In genomic region chr14:100547633-100548294, GRCh38 we compare ENCODE assay signal across 8 cellular contexts. TPM values are rescaled to one million over a fixed set of nuclear protein-coding genes. Genes with fewer than 3 reads are reported as not detected.
DNase-seq lines count a peak whose midpoint lies in the region; ATAC-seq and TF ChIP-seq lines count a peak whose summit lies in the region.

No MANE protein-coding gene starts in this region.

- H3K27ac Mint-ChIP-seq in HFFc6 = no peak overlapping the region
- H3K27ac Mint-ChIP-seq in central memory CD8-positive, alpha-beta T cell (ENCODE audit: low read depth) = peak overlapping the region; percentile 41

- no peaks in the 10 kb centered on the region for H3K4me1 Mint-ChIP-seq in HFFc6 (ENCODE audit: low read depth)
- H3K4me1 Mint-ChIP-seq in central memory CD8-positive, alpha-beta T cell = peaks cover 35% of the 10 kb centered on the region

- TF ChIP-seq CTCF in 22Rv1 (IDR thresholded peaks at IDR 0.05) (no peak), HFFc6 (IDR thresholded peaks at IDR 0.05) (no peak), omental fat pad (IDR thresholded peaks at IDR 0.05) (no peak), GM10266 (IDR thresholded peaks at IDR 0.05; ENCODE audit: control insufficient read depth, insufficient read depth, low read depth, missing control alignments) (no peak)

- peak overlapping the region; percentile 90 for H3K27ac ChIP-seq in 22Rv1

- H3K9me3 Mint-ChIP-seq in HFFc6 = no peaks in the 10 kb centered on the region
- H3K9me3 Mint-ChIP-seq in central memory CD8-positive, alpha-beta T cell = no peaks in the 10 kb centered on the region

- H3K4me3 Mint-ChIP-seq in HFFc6 = no peak overlapping the region
- H3K4me3 Mint-ChIP-seq in central memory CD8-positive, alpha-beta T cell = peak overlapping the region; percentile 78

- peak; percentile 30 for DNase-seq in HFFc6
- peak; percentile 98 for DNase-seq in SIG-M5 treated with dmso at 0.1 percent for 504 hours (lab: John Stamatoyannopoulos, UW; ENCODE audit: unreplicated experiment)
- DNase-seq in central memory CD8-positive, alpha-beta T cell (ENCODE audit: low spot score in 2 of 2) = peak; percentile 25 to 41
- DNase-seq in omental fat pad (ENCODE audit: low spot score) = peak; percentile 29
- DNase-seq in GM10266 (ENCODE audit: extremely low spot score) = no peak
- DNase-seq in GM19240 (ENCODE audit: insufficient read length, low spot score) = no peak
- DNase-seq in cerebellum (ENCODE audit: low spot score) = no peak

- ATAC-seq in central memory CD8-positive, alpha-beta T cell (replicated peaks; ENCODE audit: extremely low read depth, poor library complexity, severe bottlenecking) = peak; percentile 54
- ATAC-seq in omental fat pad (ENCODE audit: low FRiP score) = no peak

- no peaks in the 10 kb centered on the region for H3K36me3 Mint-ChIP-seq in HFFc6 (ENCODE audit: low read depth)
- peaks cover 13% of the 10 kb centered on the region for H3K36me3 Mint-ChIP-seq in central memory CD8-positive, alpha-beta T cell (ENCODE audit: insufficient read depth)

- H3K27me3 Mint-ChIP-seq in HFFc6 (ENCODE audit: insufficient read depth) = peaks cover 14% of the 10 kb centered on the region
- H3K27me3 Mint-ChIP-seq in central memory CD8-positive, alpha-beta T cell = no peaks in the 10 kb centered on the region

RNA-seq across cellular contexts. Expression of gene BEGAIN, which starts 39.5 kb away (rescaled TPM):
- under 1 TPM in 5 of 6 experiments, not detected in 1; 0.05 to 0.20 (median 0.14) TPM for total RNA-seq in HFFc6 (2021; fragmentation: NEBNext Ultra II Directional; extraction: Animal tissue kit (Norgen Biotek cat#: 25700))
- total RNA-seq in omental fat pad = 1 to 10 TPM; 1.0 to 8.6 (median 1.6) TPM
- total RNA-seq in cerebellum = 6.0 TPM

Comparison
In these comparisons a context has a peak if more than half of its experiments do, and no peak if none do; other contexts are left out.
1. DNase-seq: peak in HFFc6 (single experiment), SIG-M5 treated with dmso at 0.1 percent for 504 hours (single experiment), central memory CD8-positive, alpha-beta T cell (2 of 2) and omental fat pad (single experiment); none in GM10266 (single experiment), GM19240 (single experiment) and cerebellum (single experiment).